In the genomic region with DNA sequence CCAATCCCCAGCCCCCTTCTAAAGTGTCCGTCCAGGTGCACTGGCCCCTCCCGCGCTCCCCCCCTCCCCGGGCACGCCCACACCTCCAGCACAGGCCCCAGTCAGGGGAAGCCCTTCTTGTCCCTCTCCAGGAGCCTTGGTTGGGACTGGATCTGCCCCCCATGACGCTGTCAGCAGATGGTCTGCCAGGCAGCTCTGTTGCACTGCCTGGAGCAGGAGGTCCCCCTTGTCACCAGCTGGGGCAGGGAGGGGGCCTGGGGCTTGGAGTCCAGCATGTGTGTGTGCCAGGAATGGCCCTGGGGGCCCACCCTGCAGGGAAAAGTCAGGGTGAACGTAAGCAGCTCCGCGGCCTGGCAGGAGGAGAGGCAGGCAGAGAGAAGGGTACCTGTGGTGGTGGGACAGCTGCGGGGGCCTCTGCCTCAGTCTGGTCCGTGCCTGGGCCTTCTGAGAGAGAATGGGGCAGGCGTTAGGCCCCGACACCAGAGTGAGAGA, we compare ENCODE assay signal across 8 cellular contexts. TPM values are rescaled to one million over a fixed set of nuclear protein-coding genes. Genes with fewer than 3 reads are reported as not detected.
DNase-seq lines count a peak whose midpoint lies in the region; ATAC-seq, FAIRE-seq and TF ChIP-seq lines count a peak whose summit lies in the region.

No MANE protein-coding gene starts in this region.

- peaks cover 28% of the 10 kb centered on the region for H3K36me3 ChIP-seq in CD4-positive, CD25-positive, alpha-beta regulatory T cell (ENCODE audit: control insufficient read depth, insufficient read depth, low read length)
- peaks cover 47% of the 10 kb centered on the region for H3K36me3 ChIP-seq in HUES48 (ENCODE audit: control insufficient read depth, insufficient read depth, low read length)
- H3K36me3 ChIP-seq in GM12878 (ENCODE audit: control insufficient read depth in 2 of 2, insufficient read depth in 2 of 2, low read length in 1 of 2) = peaks cover 10 to 40% of the 10 kb centered on the region in 2 experiments; a peak in 3 of 4 replicates

- no peaks in the 10 kb centered on the region for H3K9me3 Mint-ChIP-seq in CD4-positive, CD25-positive, alpha-beta regulatory T cell
- H3K9me3 Mint-ChIP-seq in nephron progenitor cell = no peaks in the 10 kb centered on the region

- TF ChIP-seq CTCF in GM12878 (IDR thresholded peaks at IDR 0.05 in 2 of 3, conservative IDR thresholded peaks at IDR 0.05 in 1 of 3; ENCODE audit: control insufficient read depth in 2 of 3, extremely low read depth in 1 of 3, insufficient read depth in 1 of 3, low read depth in 3 of 3, low read length in 3 of 3) (no peak), nephron progenitor cell (IDR thresholded peaks at IDR 0.05) (no peak)

- intact Hi-C loops in GM12878 (cut with micrococcal nuclease; ENCODE audit: unreplicated experiment) = no loop called here

- H3K4me2 ChIP-seq in GM12878 (ENCODE audit: control insufficient read depth, insufficient read depth) = peak overlapping the region; percentile 99

- SMC1A ChIA-PET in GM12878 (lab: Charles Lee; ENCODE audit: uncharacterized antibody, unreplicated experiment) = interaction anchor here (0.8 kb wide), 1 partner anchor 38 kb away, joined by 3 read pairs; a partner anchor contains a TSS

- H3K27me3 ChIP-seq in CD4-positive, CD25-positive, alpha-beta regulatory T cell (ENCODE audit: control insufficient read depth, insufficient read depth, low read length) = no peaks in the 10 kb centered on the region
- H3K27me3 ChIP-seq in HUES48 (ENCODE audit: control insufficient read depth, insufficient read depth, low read length) (no peaks in the 10 kb centered on the region), GM12878 (replicated peaks in 1 of 2; ENCODE audit: control insufficient read depth in 2 of 2, insufficient read depth in 2 of 2, low read length in 1 of 2) (no peaks in the 10 kb centered on the region)

- no peak for TF ChIP-seq EP300 in GM12878 (IDR thresholded peaks at IDR 0.05; ENCODE audit: borderline replicate concordance in 1 of 2, control insufficient read depth in 1 of 2, low read depth in 2 of 2, low read length in 2 of 2)

- no peak overlapping the region for H3K4me3 ChIP-seq in CD4-positive, CD25-positive, alpha-beta regulatory T cell (ENCODE audit: low read depth, low read length)
- H3K4me3 ChIP-seq in HUES48 (ENCODE audit: low read depth, low read length) = no peak overlapping the region
- H3K4me3 ChIP-seq in GM12878 = peak overlapping the region; percentile 90

- 53% methylated on average over 13 of the region's 13 CpGs for whole genome bisulfite sequencing in GM12878 (ENCODE audit: insufficient coverage, insufficient replicate concordance, low lambda C conversion rate, missing lambda C conversion rate)

- peak overlapping the region; percentile 93 for H3K27ac ChIP-seq in CD4-positive, CD25-positive, alpha-beta regulatory T cell (ENCODE audit: insufficient read depth, low read length, poor library complexity, severe bottlenecking)
- peak overlapping the region; percentile 5 for H3K27ac ChIP-seq in HUES48 (ENCODE audit: low read depth, low read length)
- H3K27ac ChIP-seq in GM12878 (ENCODE audit: control insufficient read depth, insufficient read depth) = peak overlapping the region; percentile 100

- no peak for DNase-seq in CD4-positive, CD25-positive, alpha-beta regulatory T cell
- DNase-seq in GM12878 (ENCODE audit: low read depth, low spot score) (no peak), nephron progenitor cell (no peak), pons (ENCODE audit: low spot score) (no peak), NCI-H2081 treated with DMSO at 0.1 percent for 48 hours (lab: John Stamatoyannopoulos, UW) (no peak)
- no peak for DNase-seq in stimulated activated CD4-positive, alpha-beta T cell treated with anti-CD3 and anti-CD28 coated beads, Interleukin-1b, Interleukin-23, amount 100 ng/mL, for 48 hours

- FAIRE-seq in GM12878 (lab: Jason Lieb, UNC) = no peak

- H3K9me3 ChIP-seq in CD4-positive, CD25-positive, alpha-beta regulatory T cell (ENCODE audit: control insufficient read depth in 2 of 2, low read length in 2 of 2) = no peaks in the 10 kb centered on the region
- H3K9me3 ChIP-seq in HUES48 (ENCODE audit: control insufficient read depth, insufficient read depth, low read length) (no peaks in the 10 kb centered on the region), GM12878 (replicated peaks; ENCODE audit: control insufficient read depth, insufficient read depth, low read length) (no peaks in the 10 kb centered on the region)

- H2AFZ ChIP-seq in GM12878 (ENCODE audit: control insufficient read depth, low read depth, low read length) = no peak overlapping the region

- CTCF ChIA-PET in GM12878 (lab: Yijun Ruan, JAX) = interaction anchor here (0.6 to 1.4 kb wide), 2 partner anchors 33 to 82 kb away, joined by 3 to 6 read pairs; a partner anchor contains a TSS

- in situ Hi-C loops in GM12878 (cut with MboI) = no loop called here

- no peak for TF ChIP-seq RAD21 in GM12878 (IDR thresholded peaks at IDR 0.05; ENCODE audit: insufficient read depth, low read depth, low read length)

- no TSS peak for BruUV-seq in GM12878 (replicated peaks; lab: Mats Ljungman, UMichigan)

- peaks cover 4% of the 10 kb centered on the region for H3K36me3 Mint-ChIP-seq in CD4-positive, CD25-positive, alpha-beta regulatory T cell
- H3K36me3 Mint-ChIP-seq in nephron progenitor cell (ENCODE audit: low read depth) = peaks cover 12% of the 10 kb centered on the region

- H3K4me3 Mint-ChIP-seq in CD4-positive, CD25-positive, alpha-beta regulatory T cell = peak overlapping the region; percentile 58 to 84 (median 80)
- H3K4me3 Mint-ChIP-seq in nephron progenitor cell = peak overlapping the region; percentile 56

- TF ChIP-seq POLR2A in GM12878 (IDR thresholded peaks at IDR 0.05; ENCODE audit: low read depth, low read length) = peak; percentile 70

- H3K4me1 ChIP-seq in CD4-positive, CD25-positive, alpha-beta regulatory T cell (ENCODE audit: control insufficient read depth, insufficient read depth, low read length, poor library complexity, severe bottlenecking) = peaks cover 30% of the 10 kb centered on the region
- H3K4me1 ChIP-seq in HUES48 (ENCODE audit: control insufficient read depth, insufficient read depth, low read length) = no peaks in the 10 kb centered on the region
- H3K4me1 ChIP-seq in GM12878 (ENCODE audit: control insufficient read depth, insufficient read depth, low read length) = peaks cover 14% of the 10 kb centered on the region

- ATAC-seq in CD4-positive, CD25-positive, alpha-beta regulatory T cell (ENCODE audit: low read depth in 2 of 2) = no peak
- ATAC-seq in GM12878 (peak; percentile 1), GM18907 (IDR thresholded peaks at IDR 0.05; ENCODE audit: unreplicated experiment) (no peak)

- peaks cover 0 to 27% (median 4%) of the 10 kb centered on the region in 4 donors for H3K4me1 Mint-ChIP-seq in CD4-positive, CD25-positive, alpha-beta regulatory T cell
- H3K4me1 Mint-ChIP-seq in nephron progenitor cell = peaks cover 28% of the 10 kb centered on the region

- peak overlapping the region; percentile 65 to 86 (median 66) for H3K27ac Mint-ChIP-seq in CD4-positive, CD25-positive, alpha-beta regulatory T cell
- no peak overlapping the region for H3K27ac Mint-ChIP-seq in nephron progenitor cell

- peaks cover 11% of the 10 kb centered on the region for H4K20me1 ChIP-seq in GM12878 (ENCODE audit: control insufficient read depth, insufficient read depth)

- RAD21 ChIA-PET in GM12878 (lab: Charles Lee; ENCODE audit: unreplicated experiment) = interaction anchor here (0.6 to 1.5 kb wide), 5 partner anchors 38 to 259 kb away, joined by 3 to 5 read pairs (median 4); a partner anchor contains a TSS

- H3K79me2 ChIP-seq in GM12878 (ENCODE audit: control insufficient read depth, insufficient read depth, low read length) = peaks cover 26% of the 10 kb centered on the region

- no peaks in the 10 kb centered on the region for H3K27me3 Mint-ChIP-seq in CD4-positive, CD25-positive, alpha-beta regulatory T cell
- H3K27me3 Mint-ChIP-seq in nephron progenitor cell (ENCODE audit: low read depth, poor library complexity) = no peaks in the 10 kb centered on the region

- POLR2A ChIA-PET in GM12878 (lab: Charles Lee) = interaction anchor here (0.8 to 1.4 kb wide), 7 partner anchors 38 to 164 kb away, joined by 3 to 4 read pairs (median 3); a partner anchor contains a TSS

- H3K9ac ChIP-seq in HUES48 (ENCODE audit: low read depth, low read length) (no peak overlapping the region), GM12878 (ENCODE audit: control insufficient read depth, insufficient read depth, low read length) (peak overlapping the region; percentile 91)

RNA-seq across cellular contexts. Expression of a gene that starts 1.6 kb away (rescaled TPM):
- total RNA-seq in CD4-positive, CD25-positive, alpha-beta regulatory T cell = 120 TPM
- polyA plus RNA-seq in CD4-positive, CD25-positive, alpha-beta regulatory T cell = 10 to 100 TPM; 27.2 to 38.9 (median 28.6) TPM
- 129 and 153 TPM in 2 replicates for total RNA-seq in GM12878 (2013; cell fraction: nucleolus; rRNA removed)
- total RNA-seq in GM12878 (2014; rRNA removed) (119 and 141 TPM in 2 replicates), GM12878 (2014; rRNA removed; fragmentation: Illumina TruSeq; extraction: Trizol) (24.3 and 24.4 TPM in 2 replicates), GM12878 (2021) (115 and 116 TPM in 2 replicates)
- polyA plus RNA-seq in GM12878 (2011; ENCODE audit: low read depth) = 17.8 TPM
- polyA plus RNA-seq in GM12878 (2011; rRNA removed) (22.0 and 65.3 TPM in 2 replicates), GM12878 (2014; fragmentation: Illumina TruSeq; extraction: Trizol) (0.71 and 8.1 TPM in 2 replicates), GM12878 (2014; fragmentation: Nextera tagmentation; extraction: Ambion mirVana) (10 to 100 TPM in 1 of 2 experiments, 1 to 10 TPM in 1; 4.4 to 26.4 TPM), GM12878 (2014; rRNA removed) (129 and 142 TPM in 2 replicates), GM12878 (2016; fragmentation: Nextera tagmentation; extraction: Ambion mirVana) (10 to 100 TPM; 69.9 to 88.5 TPM)
- polyA plus RNA-seq in GM12878 (2011; cell fraction: cytosol; rRNA removed) = 83.0 and 157 TPM in 2 replicates
- polyA plus RNA-seq in GM12878 (2011; cell fraction: nucleus; rRNA removed) = 623 and 683 TPM in 2 replicates
- polyA plus RNA-seq in GM12878 (2012) = 112 and 138 TPM in 2 replicates
- polyA minus RNA-seq in GM12878 (2011; rRNA and poly(A)+ RNA removed) = 50.5 and 146 TPM in 2 replicates
- 62.5 and 71.1 TPM in 2 replicates for polyA minus RNA-seq in GM12878 (2011; cell fraction: cytosol; rRNA and poly(A)+ RNA removed)
- 201 and 259 TPM in 2 replicates for polyA minus RNA-seq in GM12878 (2011; cell fraction: nucleus; rRNA and poly(A)+ RNA removed)

RNA-seq across cellular contexts. Expression of a gene that starts 10.6 kb away (rescaled TPM):
- not detected for total RNA-seq in CD4-positive, CD25-positive, alpha-beta regulatory T cell
- not detected for polyA plus RNA-seq in CD4-positive, CD25-positive, alpha-beta regulatory T cell
- not detected in 2 replicates for total RNA-seq in GM12878 (2013; cell fraction: nucleolus; rRNA removed)
- 0.05 TPM in 1 of 2 replicates, not detected in the other for total RNA-seq in GM12878 (2014; rRNA removed)
- total RNA-seq in GM12878 (2014; rRNA removed; fragmentation: Illumina TruSeq; extraction: Trizol) = not detected in 2 replicates
- total RNA-seq in GM12878 (2021) = 0.40 TPM in 1 of 2 replicates, not detected in the other
- not detected for polyA plus RNA-seq in GM12878 (2011; ENCODE audit: low read depth)
- polyA plus RNA-seq in GM12878 (2011; rRNA removed) = not detected in 2 replicates
- not detected in 2 replicates for polyA plus RNA-seq in GM12878 (2011; cell fraction: cytosol; rRNA removed)
- not detected in 2 replicates for polyA plus RNA-seq in GM12878 (2011; cell fraction: nucleus; rRNA removed)
- 0.11 and 0.19 TPM in 2 replicates for polyA plus RNA-seq in GM12878 (2012)
- not detected in 2 replicates for polyA plus RNA-seq in GM12878 (2014; fragmentation: Illumina TruSeq; extraction: Trizol)
- not detected for polyA plus RNA-seq in GM12878 (2014; fragmentation: Nextera tagmentation; extraction: Ambion mirVana)
- polyA plus RNA-seq in GM12878 (2014; rRNA removed) = 0.06 TPM in 1 of 2 replicates, not detected in the other
- not detected for polyA plus RNA-seq in GM12878 (2016; fragmentation: Nextera tagmentation; extraction: Ambion mirVana)
- not detected in 2 replicates for polyA minus RNA-seq in GM12878 (2011; rRNA and poly(A)+ RNA removed)
- not detected in 2 replicates for polyA minus RNA-seq in GM12878 (2011; cell fraction: cytosol; rRNA and poly(A)+ RNA removed)
- polyA minus RNA-seq in GM12878 (2011; cell fraction: nucleus; rRNA and poly(A)+ RNA removed) = not detected in 2 replicates

RNA-seq across cellular contexts. Expression of a gene that starts 12.8 kb away (rescaled TPM):
- not detected for total RNA-seq in CD4-positive, CD25-positive, alpha-beta regulatory T cell
- not detected for polyA plus RNA-seq in CD4-positive, CD25-positive, alpha-beta regulatory T cell
- not detected in 2 replicates for total RNA-seq in GM12878 (2013; cell fraction: nucleolus; rRNA removed)
- total RNA-seq in GM12878 (2014; rRNA removed) (not detected in 2 replicates), GM12878 (2014; rRNA removed; fragmentation: Illumina TruSeq; extraction: Trizol) (not detected in 2 replicates), GM12878 (2021) (not detected in 2 replicates)
- polyA plus RNA-seq in GM12878 (2011; ENCODE audit: low read depth) = not detected
- polyA plus RNA-seq in GM12878 (2011; rRNA removed) (not detected in 2 replicates), GM12878 (2014; fragmentation: Illumina TruSeq; extraction: Trizol) (not detected in 2 replicates), GM12878 (2014; fragmentation: Nextera tagmentation; extraction: Ambion mirVana) (not detected), GM12878 (2014; rRNA removed) (not detected in 2 replicates), GM12878 (2016; fragmentation: Nextera tagmentation; extraction: Ambion mirVana) (not detected)
- not detected in 2 replicates for polyA plus RNA-seq in GM12878 (2011; cell fraction: cytosol; rRNA removed)
- polyA plus RNA-seq in GM12878 (2011; cell fraction: nucleus; rRNA removed) = not detected in 2 replicates
- not detected in 2 replicates for polyA plus RNA-seq in GM12878 (2012)
- not detected in 2 replicates for polyA minus RNA-seq in GM12878 (2011; rRNA and poly(A)+ RNA removed)
- polyA minus RNA-seq in GM12878 (2011; cell fraction: cytosol; rRNA and poly(A)+ RNA removed) = not detected in 2 replicates
- not detected in 2 replicates for polyA minus RNA-seq in GM12878 (2011; cell fraction: nucleus; rRNA and poly(A)+ RNA removed)

RNA-seq across cellular contexts. Expression of a gene that starts 22.9 kb away (rescaled TPM):
- not detected for total RNA-seq in CD4-positive, CD25-positive, alpha-beta regulatory T cell
- polyA plus RNA-seq in CD4-positive, CD25-positive, alpha-beta regulatory T cell = not detected
- total RNA-seq in GM12878 (2013; cell fraction: nucleolus; rRNA removed) = 0.37 and 0.40 TPM in 2 replicates
- total RNA-seq in GM12878 (2014; rRNA removed) = not detected in 2 replicates
- total RNA-seq in GM12878 (2014; rRNA removed; fragmentation: Illumina TruSeq; extraction: Trizol) = not detected in 2 replicates
- 0.24 TPM in 1 of 2 replicates, not detected in the other for total RNA-seq in GM12878 (2021)
- polyA plus RNA-seq in GM12878 (2011; ENCODE audit: low read depth) = not detected
- not detected in 2 replicates for polyA plus RNA-seq in GM12878 (2011; rRNA removed)
- polyA plus RNA-seq in GM12878 (2011; cell fraction: cytosol; rRNA removed) = not detected in 2 replicates
- 0.07 and 0.12 TPM in 2 replicates for polyA plus RNA-seq in GM12878 (2011; cell fraction: nucleus; rRNA removed)
- polyA plus RNA-seq in GM12878 (2012) = 0.08 and 0.26 TPM in 2 replicates
- polyA plus RNA-seq in GM12878 (2014; fragmentation: Illumina TruSeq; extraction: Trizol) = not detected in 2 replicates
- polyA plus RNA-seq in GM12878 (2014; fragmentation: Nextera tagmentation; extraction: Ambion mirVana) = not detected
- not detected in 2 replicates for polyA plus RNA-seq in GM12878 (2014; rRNA removed)
- not detected for polyA plus RNA-seq in GM12878 (2016; fragmentation: Nextera tagmentation; extraction: Ambion mirVana)
- polyA minus RNA-seq in GM12878 (2011; rRNA and poly(A)+ RNA removed) = not detected in 2 replicates
- not detected in 2 replicates for polyA minus RNA-seq in GM12878 (2011; cell fraction: cytosol; rRNA and poly(A)+ RNA removed)
- 0.29 TPM in 1 of 2 replicates, not detected in the other for polyA minus RNA-seq in GM12878 (2011; cell fraction: nucleus; rRNA and poly(A)+ RNA removed)

RNA-seq across cellular contexts. Expression of a gene that starts 37.9 kb away (rescaled TPM):
- 43.8 TPM for total RNA-seq in CD4-positive, CD25-positive, alpha-beta regulatory T cell
- 1 to 10 TPM; 3.8 to 6.0 (median 5.0) TPM for polyA plus RNA-seq in CD4-positive, CD25-positive, alpha-beta regulatory T cell
- total RNA-seq in GM12878 (2013; cell fraction: nucleolus; rRNA removed) = 65.8 and 74.9 TPM in 2 replicates
- 19.2 and 22.0 TPM in 2 replicates for total RNA-seq in GM12878 (2014; rRNA removed)
- 8.8 and 11.1 TPM in 2 replicates for total RNA-seq in GM12878 (2014; rRNA removed; fragmentation: Illumina TruSeq; extraction: Trizol)
- 39.4 and 43.5 TPM in 2 replicates for total RNA-seq in GM12878 (2021)
- polyA plus RNA-seq in GM12878 (2011; ENCODE audit: low read depth) = 4.2 TPM
- polyA plus RNA-seq in GM12878 (2011; rRNA removed) = 4.9 and 11.7 TPM in 2 replicates
- 11.7 and 18.5 TPM in 2 replicates for polyA plus RNA-seq in GM12878 (2011; cell fraction: cytosol; rRNA removed)
- polyA plus RNA-seq in GM12878 (2011; cell fraction: nucleus; rRNA removed) = 44.2 and 63.2 TPM in 2 replicates
- polyA plus RNA-seq in GM12878 (2012) = 16.1 TPM in 2 replicates
- 2.4 and 8.0 TPM in 2 replicates for polyA plus RNA-seq in GM12878 (2014; fragmentation: Illumina TruSeq; extraction: Trizol)
- polyA plus RNA-seq in GM12878 (2014; fragmentation: Nextera tagmentation; extraction: Ambion mirVana) = under 1 TPM; 0.13 to 0.42 TPM
- 23.4 and 28.2 TPM in 2 replicates for polyA plus RNA-seq in GM12878 (2014; rRNA removed)
- 10 to 100 TPM; 18.5 to 21.7 TPM for polyA plus RNA-seq in GM12878 (2016; fragmentation: Nextera tagmentation; extraction: Ambion mirVana)
- 9.5 and 17.9 TPM in 2 replicates for polyA minus RNA-seq in GM12878 (2011; rRNA and poly(A)+ RNA removed)
- 12.8 and 12.9 TPM in 2 replicates for polyA minus RNA-seq in GM12878 (2011; cell fraction: cytosol; rRNA and poly(A)+ RNA removed)
- 14.7 and 27.1 TPM in 2 replicates for polyA minus RNA-seq in GM12878 (2011; cell fraction: nucleus; rRNA and poly(A)+ RNA removed)

Comparison
In these comparisons a context has a peak if more than half of its experiments do, and no peak if none do; other contexts are left out.
1. H3K27ac ChIP-seq: peak in every context shown above with its lines; median percentile 100 in GM12878; 93 in CD4-positive, CD25-positive, alpha-beta regulatory T cell; 5 in HUES48.